ENCODE assay signal across 1 cellular context in the genomic region with DNA sequence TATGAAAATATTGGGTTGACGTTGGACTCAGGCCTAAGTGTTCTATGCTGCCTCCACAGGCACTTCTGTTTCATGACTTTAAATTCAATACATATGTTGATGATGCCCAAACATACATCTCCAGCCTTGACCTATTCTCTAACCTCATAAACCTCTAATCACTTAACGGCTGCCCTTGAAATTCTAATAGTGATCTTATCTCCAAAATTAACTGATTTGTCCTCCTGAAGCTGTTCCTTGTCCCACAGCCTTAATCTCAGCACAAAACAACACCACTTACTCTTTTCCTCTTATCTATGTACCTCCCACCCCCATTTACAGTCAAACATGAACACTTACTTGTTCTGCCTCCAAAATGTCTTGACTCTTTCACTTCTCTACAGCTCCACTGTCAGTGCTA.
TF ChIP-seq lines count a peak whose summit lies in the region.

No MANE protein-coding gene starts in this region.

TF ChIP-seq in GM23338, 12 proteins besides CTCF, POLR2A, EP300 and RAD21 (continued from another document):
- TF ChIP-seq, protein P1, sequence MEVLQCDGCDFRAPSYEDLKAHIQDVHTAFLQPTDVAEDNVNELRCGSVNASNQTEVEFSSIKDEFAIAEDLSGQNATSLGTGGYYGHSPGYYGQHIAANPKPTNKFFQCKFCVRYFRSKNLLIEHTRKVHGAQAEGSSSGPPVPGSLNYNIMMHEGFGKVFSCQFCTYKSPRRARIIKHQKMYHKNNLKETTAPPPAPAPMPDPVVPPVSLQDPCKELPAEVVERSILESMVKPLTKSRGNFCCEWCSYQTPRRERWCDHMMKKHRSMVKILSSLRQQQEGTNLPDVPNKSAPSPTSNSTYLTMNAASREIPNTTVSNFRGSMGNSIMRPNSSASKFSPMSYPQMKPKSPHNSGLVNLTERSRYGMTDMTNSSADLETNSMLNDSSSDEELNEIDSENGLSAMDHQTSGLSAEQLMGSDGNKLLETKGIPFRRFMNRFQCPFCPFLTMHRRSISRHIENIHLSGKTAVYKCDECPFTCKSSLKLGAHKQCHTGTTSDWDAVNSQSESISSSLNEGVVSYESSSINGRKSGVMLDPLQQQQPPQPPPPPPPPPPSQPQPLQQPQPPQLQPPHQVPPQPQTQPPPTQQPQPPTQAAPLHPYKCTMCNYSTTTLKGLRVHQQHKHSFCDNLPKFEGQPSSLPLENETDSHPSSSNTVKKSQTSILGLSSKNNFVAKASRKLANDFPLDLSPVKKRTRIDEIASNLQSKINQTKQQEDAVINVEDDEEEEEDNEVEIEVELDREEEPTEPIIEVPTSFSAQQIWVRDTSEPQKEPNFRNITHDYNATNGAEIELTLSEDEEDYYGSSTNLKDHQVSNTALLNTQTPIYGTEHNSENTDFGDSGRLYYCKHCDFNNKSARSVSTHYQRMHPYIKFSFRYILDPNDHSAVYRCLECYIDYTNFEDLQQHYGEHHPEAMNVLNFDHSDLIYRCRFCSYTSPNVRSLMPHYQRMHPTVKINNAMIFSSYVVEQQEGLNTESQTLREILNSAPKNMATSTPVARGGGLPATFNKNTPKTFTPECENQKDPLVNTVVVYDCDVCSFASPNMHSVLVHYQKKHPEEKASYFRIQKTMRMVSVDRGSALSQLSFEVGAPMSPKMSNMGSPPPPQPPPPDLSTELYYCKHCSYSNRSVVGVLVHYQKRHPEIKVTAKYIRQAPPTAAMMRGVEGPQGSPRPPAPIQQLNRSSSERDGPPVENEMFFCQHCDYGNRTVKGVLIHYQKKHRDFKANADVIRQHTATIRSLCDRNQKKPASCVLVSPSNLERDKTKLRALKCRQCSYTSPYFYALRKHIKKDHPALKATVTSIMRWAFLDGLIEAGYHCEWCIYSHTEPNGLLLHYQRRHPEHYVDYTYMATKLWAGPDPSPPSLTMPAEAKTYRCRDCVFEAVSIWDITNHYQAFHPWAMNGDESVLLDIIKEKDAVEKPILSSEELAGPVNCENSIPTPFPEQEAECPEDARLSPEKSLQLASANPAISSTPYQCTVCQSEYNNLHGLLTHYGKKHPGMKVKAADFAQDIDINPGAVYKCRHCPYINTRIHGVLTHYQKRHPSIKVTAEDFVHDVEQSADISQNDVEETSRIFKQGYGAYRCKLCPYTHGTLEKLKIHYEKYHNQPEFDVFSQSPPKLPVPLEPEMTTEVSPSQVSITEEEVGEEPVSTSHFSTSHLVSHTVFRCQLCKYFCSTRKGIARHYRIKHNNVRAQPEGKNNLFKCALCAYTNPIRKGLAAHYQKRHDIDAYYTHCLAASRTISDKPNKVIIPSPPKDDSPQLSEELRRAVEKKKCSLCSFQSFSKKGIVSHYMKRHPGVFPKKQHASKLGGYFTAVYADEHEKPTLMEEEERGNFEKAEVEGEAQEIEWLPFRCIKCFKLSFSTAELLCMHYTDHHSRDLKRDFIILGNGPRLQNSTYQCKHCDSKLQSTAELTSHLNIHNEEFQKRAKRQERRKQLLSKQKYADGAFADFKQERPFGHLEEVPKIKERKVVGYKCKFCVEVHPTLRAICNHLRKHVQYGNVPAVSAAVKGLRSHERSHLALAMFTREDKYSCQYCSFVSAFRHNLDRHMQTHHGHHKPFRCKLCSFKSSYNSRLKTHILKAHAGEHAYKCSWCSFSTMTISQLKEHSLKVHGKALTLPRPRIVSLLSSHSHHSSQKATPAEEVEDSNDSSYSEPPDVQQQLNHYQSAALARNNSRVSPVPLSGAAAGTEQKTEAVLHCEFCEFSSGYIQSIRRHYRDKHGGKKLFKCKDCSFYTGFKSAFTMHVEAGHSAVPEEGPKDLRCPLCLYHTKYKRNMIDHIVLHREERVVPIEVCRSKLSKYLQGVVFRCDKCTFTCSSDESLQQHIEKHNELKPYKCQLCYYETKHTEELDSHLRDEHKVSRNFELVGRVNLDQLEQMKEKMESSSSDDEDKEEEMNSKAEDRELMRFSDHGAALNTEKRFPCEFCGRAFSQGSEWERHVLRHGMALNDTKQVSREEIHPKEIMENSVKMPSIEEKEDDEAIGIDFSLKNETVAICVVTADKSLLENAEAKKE (CRISPR knock-in tag; IDR thresholded peaks at IDR 0.05): no peak
- TF ChIP-seq, protein P2, sequence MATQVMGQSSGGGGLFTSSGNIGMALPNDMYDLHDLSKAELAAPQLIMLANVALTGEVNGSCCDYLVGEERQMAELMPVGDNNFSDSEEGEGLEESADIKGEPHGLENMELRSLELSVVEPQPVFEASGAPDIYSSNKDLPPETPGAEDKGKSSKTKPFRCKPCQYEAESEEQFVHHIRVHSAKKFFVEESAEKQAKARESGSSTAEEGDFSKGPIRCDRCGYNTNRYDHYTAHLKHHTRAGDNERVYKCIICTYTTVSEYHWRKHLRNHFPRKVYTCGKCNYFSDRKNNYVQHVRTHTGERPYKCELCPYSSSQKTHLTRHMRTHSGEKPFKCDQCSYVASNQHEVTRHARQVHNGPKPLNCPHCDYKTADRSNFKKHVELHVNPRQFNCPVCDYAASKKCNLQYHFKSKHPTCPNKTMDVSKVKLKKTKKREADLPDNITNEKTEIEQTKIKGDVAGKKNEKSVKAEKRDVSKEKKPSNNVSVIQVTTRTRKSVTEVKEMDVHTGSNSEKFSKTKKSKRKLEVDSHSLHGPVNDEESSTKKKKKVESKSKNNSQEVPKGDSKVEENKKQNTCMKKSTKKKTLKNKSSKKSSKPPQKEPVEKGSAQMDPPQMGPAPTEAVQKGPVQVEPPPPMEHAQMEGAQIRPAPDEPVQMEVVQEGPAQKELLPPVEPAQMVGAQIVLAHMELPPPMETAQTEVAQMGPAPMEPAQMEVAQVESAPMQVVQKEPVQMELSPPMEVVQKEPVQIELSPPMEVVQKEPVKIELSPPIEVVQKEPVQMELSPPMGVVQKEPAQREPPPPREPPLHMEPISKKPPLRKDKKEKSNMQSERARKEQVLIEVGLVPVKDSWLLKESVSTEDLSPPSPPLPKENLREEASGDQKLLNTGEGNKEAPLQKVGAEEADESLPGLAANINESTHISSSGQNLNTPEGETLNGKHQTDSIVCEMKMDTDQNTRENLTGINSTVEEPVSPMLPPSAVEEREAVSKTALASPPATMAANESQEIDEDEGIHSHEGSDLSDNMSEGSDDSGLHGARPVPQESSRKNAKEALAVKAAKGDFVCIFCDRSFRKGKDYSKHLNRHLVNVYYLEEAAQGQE (IDR thresholded peaks at IDR 0.05; ENCODE audit: unreplicated experiment): no peak
- no peak for TF ChIP-seq STAT1 (IDR thresholded peaks at IDR 0.05; ENCODE audit: unreplicated experiment)
- no peak for TF ChIP-seq CREB1 (CRISPR knock-in tag; IDR thresholded peaks at IDR 0.05; ENCODE audit: low read depth)
- TF ChIP-seq JUNB (IDR thresholded peaks at IDR 0.05; ENCODE audit: unreplicated experiment): no peak
- no peak for TF ChIP-seq EZH2phosphoT487 (IDR thresholded peaks at IDR 0.05; ENCODE audit: unreplicated experiment)
